8 cellular contexts compared by ENCODE assay signal in genomic region chr17:17835415-17836249, GRCh38. TPM values are rescaled to one million over a fixed set of nuclear protein-coding genes. Genes with fewer than 3 reads are reported as not detected.
DNase-seq lines count a peak whose midpoint lies in the region; ATAC-seq, FAIRE-seq and TF ChIP-seq lines count a peak whose summit lies in the region.

No MANE protein-coding gene starts in this region.

- DNase-seq in GM12892 (ENCODE audit: insufficient read length), result no peak
- no peak for DNase-seq in T-helper 17 cell
- DNase-seq in fibroblast of the aortic adventitia (ENCODE audit: low read depth), result no peak
- DNase-seq in retinal pigment epithelial cell (ENCODE audit: low read depth), result no peak
- DNase-seq in cerebellar nuclear complex (lab: John Stamatoyannopoulos, UW), result no peak
- DNase-seq in H4 (ENCODE audit: low spot score), result no peak

- H3K4me1 Mint-ChIP-seq in T-helper 17 cell, result peaks cover 44% of the 10 kb centered on the region

- ATAC-seq in T-helper 17 cell (no peak), HG03135 (IDR thresholded peaks at IDR 0.05; ENCODE audit: unreplicated experiment) (no peak), GM18907 (IDR thresholded peaks at IDR 0.05; ENCODE audit: unreplicated experiment) (no peak)

- FAIRE-seq in GM12892 (lab: Jason Lieb, UNC), result peak; percentile 5

- no peak for TF ChIP-seq POLR2A in GM12892 (IDR thresholded peaks at IDR 0.05; ENCODE audit: low read depth, low read length)

- H3K4me3 ChIP-seq in fibroblast of the aortic adventitia (ENCODE audit: low read depth, low read length) (peak overlapping the region; percentile 92), retinal pigment epithelial cell (ENCODE audit: low read length) (peak overlapping the region; percentile 75)

- no peak for TF ChIP-seq CTCF in fibroblast of the aortic adventitia (IDR thresholded peaks at IDR 0.05; ENCODE audit: insufficient read depth, low read length)
- TF ChIP-seq CTCF in retinal pigment epithelial cell (conservative IDR thresholded peaks at IDR 0.05; ENCODE audit: low read depth, low read length), result no peak

- no peaks in the 10 kb centered on the region for H3K9me3 ChIP-seq in T-helper 17 cell (ENCODE audit: control insufficient read depth, low read length, poor library complexity, severe bottlenecking)

- peak overlapping the region; percentile 91 for H3K4me3 Mint-ChIP-seq in T-helper 17 cell

- H3K27me3 Mint-ChIP-seq in T-helper 17 cell, result no peaks in the 10 kb centered on the region

- peak overlapping the region; percentile 98 for H3K27ac Mint-ChIP-seq in T-helper 17 cell

- peaks cover 2% of the 10 kb centered on the region for H3K36me3 Mint-ChIP-seq in T-helper 17 cell (ENCODE audit: low read depth)

RNA-seq across cellular contexts. Expression of gene SREBF1, which starts 1.2 kb away (rescaled TPM):
- 14.3 TPM for polyA plus RNA-seq in GM12892 (2012; ENCODE audit: missing spikeins)
- total RNA-seq in T-helper 17 cell, result 100 to 1,000 TPM; 198 to 241 TPM
- total RNA-seq in fibroblast of the aortic adventitia (ENCODE audit: low replicate concordance), result 48.7 and 82.1 TPM in 2 replicates
- total RNA-seq in H4 (2014; rRNA removed; shearing (Covaris generic)), result 63.9 and 65.8 TPM in 2 replicates
